22 cellular contexts compared by ENCODE assay signal in genomic region chr2:152701198-152701597, GRCh38. TPM values are rescaled to one million over a fixed set of nuclear protein-coding genes. Genes with fewer than 3 reads are reported as not detected.
DNase-seq lines count a peak whose midpoint lies in the region; ATAC-seq, FAIRE-seq and TF ChIP-seq lines count a peak whose summit lies in the region.
"Had no signal": no experiment of that assay in that cellular context is flagged by ENCODE, and none has a peak within 500 bp of the region (broad histone marks: within the 10 kb centered on the region; RNA-seq: fewer than 3 reads in every experiment).

No MANE protein-coding gene starts in this region.

- H2AFZ ChIP-seq in GM23338 (no peak overlapping the region), mesenchymal stem cell (ENCODE audit: low read depth, low read length) (no peak overlapping the region)

- H3K14ac ChIP-seq in mesenchymal stem cell (ENCODE audit: low read length in 2 of 2) = no peak overlapping the region

- H3K4me3 ChIP-seq in A549 (no peak overlapping the region), GM23338 (no peak overlapping the region), bronchial epithelial cell (ENCODE audit: low read depth, low read length) (no peak overlapping the region), mesenchymal stem cell (ENCODE audit: insufficient read depth in 1 of 2, low read depth in 1 of 2, low read length in 2 of 2) (no peak overlapping the region), vagina (no peak overlapping the region)
- H3K4me3 ChIP-seq: dorsolateral prefrontal cortex, heart left ventricle, skin epidermis, uterus had no signal

- DNase-seq in A549 (ENCODE audit: low read depth in 1 of 2, low spot score in 1 of 2) (no peak), GM23338 (ENCODE audit: low spot score) (no peak), bronchial epithelial cell (ENCODE audit: low read depth) (peak; percentile 3), mesenchymal stem cell (no peak), vagina (ENCODE audit: extremely low spot score in 2 of 2) (no peak), NCI-H526 treated with DMSO at 0.1 percent for 48 hours (lab: John Stamatoyannopoulos, UW) (no peak), left lobe of liver (ENCODE audit: low spot score) (no peak)
- DNase-seq: amygdala; dorsolateral prefrontal cortex; heart left ventricle; NCI-H2081; NCI-H446; occipital lobe; stimulated activated CD4-positive, alpha-beta T cell treated with anti-CD3 and anti-CD28 coated beads, Interleukin-1b, Interleukin-23, amount 100 ng/mL, for 48 hours; uterus; WERI-Rb-1 had no signal

- H3K4me1 Mint-ChIP-seq in GM23338 = peaks cover 29% of the 10 kb centered on the region

- no peak overlapping the region for H3K4me2 ChIP-seq in A549
- H3K4me2 ChIP-seq in GM23338 = no peak overlapping the region
- H3K4me2 ChIP-seq in mesenchymal stem cell (ENCODE audit: low read length, poor library complexity, severe bottlenecking) = no peak overlapping the region

- no peaks in the 10 kb centered on the region for H3K9me2 ChIP-seq in GM23338 (ENCODE audit: insufficient read depth)

- H3K9me3 Mint-ChIP-seq in GM23338 = peaks cover 13% of the 10 kb centered on the region; the same call in 2 of the 3 replicates
- H3K9me3 Mint-ChIP-seq: memory B cell had no signal

- H2AK5ac ChIP-seq in mesenchymal stem cell (ENCODE audit: low read length, severe bottlenecking) = no peak overlapping the region

- TF ChIP-seq POLR2A in A549 (IDR thresholded peaks at IDR 0.05; ENCODE audit: low read length) (no peak), vagina (IDR thresholded peaks at IDR 0.05) (no peak)

- H3K4ac ChIP-seq in mesenchymal stem cell (ENCODE audit: low read depth in 1 of 2, low read length in 2 of 2) = no peak overlapping the region

- no peak overlapping the region for H3K4me3 Mint-ChIP-seq in GM23338
- H3K4me3 Mint-ChIP-seq: memory B cell had no signal

- peaks cover 10% of the 10 kb centered on the region; the same call in 1 of the 3 replicates for H3K4me1 ChIP-seq in A549
- no peaks in the 10 kb centered on the region; the same call in 1 of the 2 replicates for H3K4me1 ChIP-seq in GM23338 (ENCODE audit: insufficient read depth)
- peaks cover 4% of the 10 kb centered on the region for H3K4me1 ChIP-seq in mesenchymal stem cell (ENCODE audit: control insufficient read depth, insufficient read depth, low read depth, low read length)
- H3K4me1 ChIP-seq in vagina = peaks cover 4% of the 10 kb centered on the region
- H3K4me1 ChIP-seq: uterus had no signal

- H2BK120ac ChIP-seq in mesenchymal stem cell (ENCODE audit: low read depth, low read length) = peak overlapping the region; percentile 19

- intact Hi-C loops in vagina (cut with DNase I) = no loop called here

- H3K23ac ChIP-seq in mesenchymal stem cell (ENCODE audit: low read length in 2 of 2) = no peak overlapping the region

- peak overlapping the region; percentile 61 for H4K91ac ChIP-seq in mesenchymal stem cell (ENCODE audit: low read length)

- no peak for TF ChIP-seq RAD21 in A549 (conservative IDR thresholded peaks at IDR 0.05 in 1 of 2, IDR thresholded peaks at IDR 0.05 in 1 of 2)

- no peaks in the 10 kb centered on the region for H3F3A ChIP-seq in GM23338 (replicated peaks; ENCODE audit: low read depth)

- no peak for TF ChIP-seq EP300 in A549 (IDR thresholded peaks at IDR 0.05)

- no peak overlapping the region for H3K18ac ChIP-seq in mesenchymal stem cell (ENCODE audit: low read depth in 1 of 2, low read length in 2 of 2)

- H3K36me3 ChIP-seq in GM23338 (ENCODE audit: insufficient read depth) (0 out of 2 replicates have a peak, but pooled peaks cover 5% of the 10 kb centered on the region), bronchial epithelial cell (ENCODE audit: control insufficient read depth, insufficient read depth, low read length) (peaks cover 8% of the 10 kb centered on the region), mesenchymal stem cell (ENCODE audit: control insufficient read depth in 1 of 2, insufficient read depth in 2 of 2, low read depth in 1 of 2, low read length in 2 of 2) (peaks cover 13 to 21% of the 10 kb centered on the region in 2 experiments), vagina (peaks cover 0 to 9% of the 10 kb centered on the region in 2 donors)
- H3K36me3 ChIP-seq: uterus had no signal

- no peaks in the 10 kb centered on the region for H3K9me3 ChIP-seq in A549
- no peaks in the 10 kb centered on the region for H3K9me3 ChIP-seq in mesenchymal stem cell (ENCODE audit: control insufficient read depth, low read length)
- no peaks in the 10 kb centered on the region for H3K9me3 ChIP-seq in vagina
- H3K9me3 ChIP-seq: uterus had no signal

- peak overlapping the region; percentile 86 for H3K27ac Mint-ChIP-seq in GM23338

- H3K9ac ChIP-seq in mesenchymal stem cell (ENCODE audit: low read length) = no peak overlapping the region

- H3K36me3 Mint-ChIP-seq in GM23338 (ENCODE audit: low read depth) = peaks cover 48% of the 10 kb centered on the region

- H3K27ac ChIP-seq in A549 (peak overlapping the region; percentile 23 to 59; a peak in 4 of 6 replicates), GM23338 (ENCODE audit: low read depth) (0 out of 2 replicates have a peak overlapping the region, but pooled peaks have one; percentile 48), mesenchymal stem cell (ENCODE audit: low read length, poor library complexity, severe bottlenecking) (no peak overlapping the region), vagina (no peak overlapping the region)
- H3K27ac ChIP-seq: C4-2B, dorsolateral prefrontal cortex, heart left ventricle, skin epidermis, uterus, WERI-Rb-1 had no signal

- peaks cover 3% of the 10 kb centered on the region for H3K27me3 Mint-ChIP-seq in GM23338 (ENCODE audit: insufficient read depth, low read depth, poor library complexity)
- H3K27me3 Mint-ChIP-seq: memory B cell had no signal

- CTCF ChIA-PET in A549 (lab: Yijun Ruan, JAX) = no interaction called here

- ATAC-seq in A549 = peak in 1 of 2 experiments; percentile 37; a peak in 3 of 6 replicates
- no peak for ATAC-seq in GM23338
- ATAC-seq in left lobe of liver = no peak
- ATAC-seq: heart left ventricle, Right ventricle myocardium inferior had no signal

- TF ChIP-seq CTCF in A549 (IDR thresholded peaks at IDR 0.05) (no peak), GM23338 (conservative IDR thresholded peaks at IDR 0.05; ENCODE audit: low read depth in 2 of 2) (no peak), bronchial epithelial cell (IDR thresholded peaks at IDR 0.05; ENCODE audit: insufficient read depth, low read length, severe bottlenecking) (no peak), vagina (IDR thresholded peaks at IDR 0.05) (no peak)

- H2BK12ac ChIP-seq in mesenchymal stem cell (ENCODE audit: low read length in 2 of 2) = no peak overlapping the region

- no peak overlapping the region for H2BK5ac ChIP-seq in mesenchymal stem cell (ENCODE audit: low read depth, low read length, poor library complexity, severe bottlenecking)

- peaks cover 44% of the 10 kb centered on the region for H4K20me1 ChIP-seq in GM23338 (replicated peaks; ENCODE audit: insufficient read depth)

- POLR2A ChIA-PET in A549 (lab: Yijun Ruan, JAX) = interaction anchor here (1.5 kb wide), 1 partner anchor 16 kb away, joined by 8 read pairs; the partner anchor contains the start of gene PRPF40A

- H3K27me3 ChIP-seq in GM23338 (ENCODE audit: insufficient read depth) (no peaks in the 10 kb centered on the region), bronchial epithelial cell (ENCODE audit: control insufficient read depth, insufficient read depth, low read length) (no peaks in the 10 kb centered on the region), mesenchymal stem cell (ENCODE audit: control insufficient read depth in 1 of 2, insufficient read depth in 1 of 2, low read length in 2 of 2) (no peaks in the 10 kb centered on the region), vagina (no peaks in the 10 kb centered on the region)
- H3K27me3 ChIP-seq: dorsolateral prefrontal cortex, heart left ventricle, uterus had no signal

- peaks cover 100% of the 10 kb centered on the region for H3K79me2 ChIP-seq in GM23338 (replicated peaks; ENCODE audit: insufficient read depth)

- FAIRE-seq in A549 (lab: Jason Lieb, UNC) (no peak), bronchial epithelial cell (lab: Jason Lieb, UNC) (no peak)
- FAIRE-seq: GM12892, H54 had no signal

- 98% methylated on average over 7 of the region's 7 CpGs for WGBS in A549 (ENCODE audit: missing lambda C conversion rate)
- WGBS in mesenchymal stem cell = 97% methylated on average over 7 of the region's 7 CpGs

- H2BK15ac ChIP-seq in mesenchymal stem cell (ENCODE audit: low read depth, poor library complexity, severe bottlenecking) = no peak overlapping the region

- H3K79me1 ChIP-seq in mesenchymal stem cell (replicated peaks; ENCODE audit: low read length, poor library complexity, severe bottlenecking) = peaks cover 4% of the 10 kb centered on the region

- no peak overlapping the region for H4K8ac ChIP-seq in mesenchymal stem cell (ENCODE audit: low read length)

TF ChIP-seq in GM23338, 12 proteins besides CTCF, POLR2A, EP300 and RAD21 (continues in another document):
- TF ChIP-seq ZNF114 (CRISPR knock-in tag; IDR thresholded peaks at IDR 0.05) (no peak), JUNB (IDR thresholded peaks at IDR 0.05; ENCODE audit: unreplicated experiment) (no peak), EZH2 (IDR thresholded peaks at IDR 0.05; ENCODE audit: low read depth, unreplicated experiment) (no peak)

RNA-seq across cellular contexts. Expression of gene PRPF40A, which starts 16.1 kb away (rescaled TPM):
- polyA plus RNA-seq in A549 (2011; rRNA removed) (184 and 186 TPM in 2 replicates), A549 (2017; fragmentation: RNase III; extraction: RNeasy Plus Mini Kit Qiagen cat#74134 plus additional on column Dnase treatment) (75.1 to 80.4 TPM (median 77.0 TPM) in 3 replicates), GM23338 (2016; fragmentation: Nextera tagmentation; extraction: Ambion mirVana) (194 and 254 TPM in 2 replicates)
- 73.6 and 74.5 TPM in 2 replicates for polyA plus RNA-seq in A549 (2012; cell fraction: cytosol; rRNA removed)
- 77.2 and 139 TPM in 2 replicates for polyA plus RNA-seq in A549 (2012; cell fraction: nucleus; rRNA removed)
- 424 and 529 TPM in 2 replicates for polyA minus RNA-seq in A549 (2011; rRNA and poly(A)+ RNA removed)
- total RNA-seq in GM23338 (2014; rRNA removed; shearing (Covaris generic)) = 158 and 261 TPM in 2 replicates
- total RNA-seq in bronchial epithelial cell (107 and 133 TPM in 2 replicates), vagina (74.6 TPM), left lobe of liver (31.3 TPM)
- polyA plus RNA-seq in mesenchymal stem cell (2013, experiment 1 of 2) = 170 TPM
- 163 TPM for polyA plus RNA-seq in mesenchymal stem cell (2013, experiment 2 of 2)

RNA-seq across cellular contexts. Expression of gene ARL6IP6, which starts 17.2 kb away (rescaled TPM):
- polyA plus RNA-seq in A549 (2011; rRNA removed) (51.0 and 72.7 TPM in 2 replicates), A549 (2017; fragmentation: RNase III; extraction: RNeasy Plus Mini Kit Qiagen cat#74134 plus additional on column Dnase treatment) (23.6 to 28.1 TPM (median 25.8 TPM) in 3 replicates), GM23338 (2016; fragmentation: Nextera tagmentation; extraction: Ambion mirVana) (48.7 and 49.1 TPM in 2 replicates)
- polyA plus RNA-seq in A549 (2012; cell fraction: cytosol; rRNA removed) = 20.3 and 22.1 TPM in 2 replicates
- 14.9 and 29.3 TPM in 2 replicates for polyA plus RNA-seq in A549 (2012; cell fraction: nucleus; rRNA removed)
- 11.7 and 12.8 TPM in 2 replicates for polyA minus RNA-seq in A549 (2011; rRNA and poly(A)+ RNA removed)
- total RNA-seq in GM23338 (2014; rRNA removed; shearing (Covaris generic)) = 43.5 and 65.4 TPM in 2 replicates
- total RNA-seq in bronchial epithelial cell (17.9 and 18.2 TPM in 2 replicates), vagina (15.2 TPM), left lobe of liver (2.2 TPM)
- 13.3 TPM for polyA plus RNA-seq in mesenchymal stem cell (2013, experiment 1 of 2)
- 16.6 TPM for polyA plus RNA-seq in mesenchymal stem cell (2013, experiment 2 of 2)

Comparison
In these comparisons a context has a peak if more than half of its experiments do, and no peak if none do; other contexts are left out.
1. H3K27ac ChIP-seq: peak in A549 (2 of 2) and GM23338 (single experiment); none in mesenchymal stem cell (single experiment) and vagina (single experiment).